ENCODE assay signal across 20 cellular contexts in genomic region chr12:100845095-100845494, GRCh38. TPM values are rescaled to one million over a fixed set of nuclear protein-coding genes. Genes with fewer than 3 reads are reported as not detected.
A peak's percentile ranks its signal among the peaks of the same experiment; 100 is the strongest.
DNase-seq lines count a peak whose midpoint lies in the region; ATAC-seq, FAIRE-seq and TF ChIP-seq lines count a peak whose summit lies in the region.
"Had no signal": no experiment of that assay in that cellular context is flagged by ENCODE, and none has a peak within 500 bp of the region (broad histone marks: within the 10 kb centered on the region; RNA-seq: fewer than 3 reads in every experiment).

No MANE protein-coding gene starts in this region.

- ATAC-seq in A549 (no peak), HG03135 (IDR thresholded peaks at IDR 0.05; ENCODE audit: unreplicated experiment) (no peak)
- ATAC-seq: heart left ventricle, lower lobe of right lung, Panc1, SK-N-SH treated with all-trans-retinoic acid at 6 μM for 48 hours had no signal

- H3K27me3 Mint-ChIP-seq in activated T-helper 2 cell treated with anti-CD3 and anti-CD28 coated beads, Interferon-gamma antibody, Interleukin-2, Interleukin-4, amounts not matched to agents 10 μg/mL and 5 μg/mL and 100 μg/mL, durations not matched to agents 14 hours and 24 hours and 36 hours (ENCODE audit: low read depth) = no peaks in the 10 kb centered on the region

- FAIRE-seq in A549 (lab: Jason Lieb, UNC) = no peak

- H3K4me3 Mint-ChIP-seq in activated T-helper 2 cell treated with anti-CD3 and anti-CD28 coated beads, Interferon-gamma antibody, Interleukin-2, Interleukin-4, amounts not matched to agents 10 μg/mL and 5 μg/mL and 100 μg/mL, durations not matched to agents 14 hours and 24 hours and 36 hours (ENCODE audit: low read depth) = no peak overlapping the region
- H3K4me3 Mint-ChIP-seq: immature natural killer cell had no signal

- 0% methylated on average over 3 of the region's 3 CpGs for WGBS in A549 (ENCODE audit: missing lambda C conversion rate)

- H3K4me2 ChIP-seq in A549 = no peak overlapping the region

- no peaks in the 10 kb centered on the region for H3K9me3 ChIP-seq in A549
- H3K9me3 ChIP-seq: heart left ventricle, lower lobe of right lung had no signal

- intact Hi-C loops in activated T-helper 2 cell treated with anti-CD3 and anti-CD28 coated beads, Interferon-gamma antibody, Interleukin-2, Interleukin-4, amounts not matched to agents 10 μg/mL and 5 μg/mL and 100 μg/mL, durations not matched to agents 14 hours and 24 hours and 36 hours (cut with micrococcal nuclease) = no loop called here

- no peak overlapping the region for H3K27ac Mint-ChIP-seq in activated T-helper 2 cell treated with anti-CD3 and anti-CD28 coated beads, Interferon-gamma antibody, Interleukin-2, Interleukin-4, amounts not matched to agents 10 μg/mL and 5 μg/mL and 100 μg/mL, durations not matched to agents 14 hours and 24 hours and 36 hours
- H3K27ac Mint-ChIP-seq: immature natural killer cell had no signal

- no peak for TF ChIP-seq EP300 in A549 (IDR thresholded peaks at IDR 0.05)

- H3K4me1 ChIP-seq in A549 = no peaks in the 10 kb centered on the region
- H3K4me1 ChIP-seq: heart left ventricle, lower lobe of right lung, parathyroid adenoma had no signal

- TF ChIP-seq RAD21 in A549 (conservative IDR thresholded peaks at IDR 0.05 in 1 of 2, IDR thresholded peaks at IDR 0.05 in 1 of 2) = no peak

- POLR2A ChIA-PET in A549 (lab: Yijun Ruan, JAX) = no interaction called here

- no peaks in the 10 kb centered on the region for H3K4me1 Mint-ChIP-seq in activated T-helper 2 cell treated with anti-CD3 and anti-CD28 coated beads, Interferon-gamma antibody, Interleukin-2, Interleukin-4, amounts not matched to agents 10 μg/mL and 5 μg/mL and 100 μg/mL, durations not matched to agents 14 hours and 24 hours and 36 hours (ENCODE audit: low read depth)
- H3K4me1 Mint-ChIP-seq: immature natural killer cell had no signal

- H3K27ac ChIP-seq in A549 = no peak overlapping the region
- H3K27ac ChIP-seq: heart left ventricle, lower lobe of right lung, parathyroid adenoma had no signal

- no peak for TF ChIP-seq POLR2A in A549 (IDR thresholded peaks at IDR 0.05; ENCODE audit: low read length)

- H3K4me3 ChIP-seq in A549 = no peak overlapping the region
- no peak overlapping the region for H3K4me3 ChIP-seq in epithelial cell of esophagus (ENCODE audit: low read length)
- H3K4me3 ChIP-seq: heart left ventricle, lower lobe of right lung had no signal

- DNase-seq in A549 (ENCODE audit: low read depth in 1 of 2, low spot score in 1 of 2) = no peak
- DNase-seq in EL = peak; percentile 41
- DNase-seq in NCI-H69 (lab: John Stamatoyannopoulos, UW) = peak; percentile 87
- peak; percentile 60 for DNase-seq in epithelial cell of esophagus (ENCODE audit: low read depth)
- no peak for DNase-seq in GOT3 (lab: John Stamatoyannopoulos, UW)
- no peak for DNase-seq in NCI-H2029 treated with DMSO at 0.1 percent for 48 hours (lab: John Stamatoyannopoulos, UW)
- no peak for DNase-seq in activated T-helper 2 cell treated with anti-CD3 and anti-CD28 coated beads, Interferon-gamma antibody, Interleukin-2, Interleukin-4, amounts not matched to agents 10 μg/mL and 5 μg/mL and 100 μg/mL, durations not matched to agents 14 hours and 24 hours and 36 hours (ENCODE audit: low spot score)
- DNase-seq: activated CD4-positive, alpha-beta T cell treated with anti-CD3 and anti-CD28 coated beads for 1 hour; activated effector memory CD4-positive, alpha-beta T cell treated with anti-CD3 and anti-CD28 coated beads, Interleukin-2, amount 50 U/mL, for 16 hours; caudate nucleus; GF-D8; heart left ventricle; immature natural killer cell; lower lobe of right lung; NCI-H2029; stimulated activated CD4-positive, alpha-beta T cell treated with anti-CD3 and anti-CD28 coated beads, Interleukin-2, amount 100 ng/mL, for 24 hours had no signal

- CTCF ChIA-PET in A549 (lab: Yijun Ruan, JAX) = interaction anchor here (1.3 kb wide), 1 partner anchor 9 kb away, joined by 3 read pairs; no protein-coding TSS in a partner anchor

- no peaks in the 10 kb centered on the region for H3K9me3 Mint-ChIP-seq in activated T-helper 2 cell treated with anti-CD3 and anti-CD28 coated beads, Interferon-gamma antibody, Interleukin-2, Interleukin-4, amounts not matched to agents 10 μg/mL and 5 μg/mL and 100 μg/mL, durations not matched to agents 14 hours and 24 hours and 36 hours

- no peaks in the 10 kb centered on the region for H3K36me3 Mint-ChIP-seq in activated T-helper 2 cell treated with anti-CD3 and anti-CD28 coated beads, Interferon-gamma antibody, Interleukin-2, Interleukin-4, amounts not matched to agents 10 μg/mL and 5 μg/mL and 100 μg/mL, durations not matched to agents 14 hours and 24 hours and 36 hours (ENCODE audit: low read depth)
- H3K36me3 Mint-ChIP-seq: immature natural killer cell had no signal

- TF ChIP-seq CTCF in A549 (IDR thresholded peaks at IDR 0.05) (no peak), epithelial cell of esophagus (IDR thresholded peaks at IDR 0.05; ENCODE audit: insufficient read depth, low read depth, low read length, missing control alignments) (no peak)

TF ChIP-seq in A549, 52 proteins besides CTCF, POLR2A, EP300 and RAD21:
- TF ChIP-seq FOSL2 (IDR thresholded peaks at IDR 0.05) (no peak), FOSL2 (CRISPR knock-in tag; IDR thresholded peaks at IDR 0.05) (peak; percentile 25; the same call in 1 of the 2 replicates), MAFK (IDR thresholded peaks at IDR 0.05; ENCODE audit: partially characterized antibody) (no peak)

RNA-seq across cellular contexts. Expression of gene ANO4, which starts 50.5 kb away (rescaled TPM):
- polyA plus RNA-seq in A549 (2011; rRNA removed) (0.12 and 0.17 TPM in 2 replicates), A549 (2017; fragmentation: RNase III; extraction: RNeasy Plus Mini Kit Qiagen cat#74134 plus additional on column Dnase treatment) (0.03 TPM in 2 of 3 replicates, not detected in the other)
- 0.03 and 0.05 TPM in 2 replicates for polyA plus RNA-seq in A549 (2012; cell fraction: cytosol; rRNA removed)
- 0.01 and 0.04 TPM in 2 replicates for polyA plus RNA-seq in A549 (2012; cell fraction: nucleus; rRNA removed)
- not detected in 2 replicates for polyA minus RNA-seq in A549 (2011; rRNA and poly(A)+ RNA removed)
- total RNA-seq in activated T-helper 2 cell treated with anti-CD3 and anti-CD28 coated beads, Interferon-gamma antibody, Interleukin-2, Interleukin-4, amounts not matched to agents 10 μg/mL and 5 μg/mL and 100 μg/mL, durations not matched to agents 14 hours and 24 hours and 36 hours = not detected in 2 replicates
- polyA plus RNA-seq: immature natural killer cell had no signal

Comparison
In these comparisons a context has a peak if more than half of its experiments do, and no peak if none do; other contexts are left out.
1. DNase-seq: peak in EL (single experiment), NCI-H69 (single experiment) and epithelial cell of esophagus (single experiment); none in A549 (0 of 2), GOT3 (single experiment), NCI-H2029 treated with DMSO at 0.1 percent for 48 hours (single experiment) and activated T-helper 2 cell treated with anti-CD3 and anti-CD28 coated beads, Interferon-gamma antibody, Interleukin-2, Interleukin-4, amounts not matched to agents 10 μg/mL and 5 μg/mL and 100 μg/mL, durations not matched to agents 14 hours and 24 hours and 36 hours (single experiment).